ENCODE assay signal across 10 cellular contexts in genomic region chr9:110069326-110070248, GRCh38.
DNase-seq lines count a peak whose midpoint lies in the region; ATAC-seq, FAIRE-seq and TF ChIP-seq lines count a peak whose summit lies in the region.
"Had no signal": no experiment of that assay in that cellular context is flagged by ENCODE, and none has a peak within 500 bp of the region (broad histone marks: within the 10 kb centered on the region; RNA-seq: fewer than 3 reads in every experiment).

No MANE protein-coding gene starts in this region.

- no peaks in the 10 kb centered on the region for H4K20me1 ChIP-seq in fibroblast of lung (ENCODE audit: control insufficient read depth, extremely low read depth, insufficient read depth, low read length)

- peaks cover 38% of the 10 kb centered on the region for H3K36me3 ChIP-seq in SJSA1
- no peaks in the 10 kb centered on the region for H3K36me3 ChIP-seq in fibroblast of lung (ENCODE audit: control insufficient read depth, insufficient read depth, low read length)
- no peaks in the 10 kb centered on the region for H3K36me3 ChIP-seq in pancreas

- peak overlapping the region; percentile 72 to 88 (median 83) for H3K27ac Mint-ChIP-seq in CD14-positive monocyte
- no peak overlapping the region for H3K27ac Mint-ChIP-seq in activated T-helper 17 cell treated with anti-CD3 and anti-CD28 coated beads, Interleukin-2, amount 50 U/mL, for 72 hours

- H3K4me1 ChIP-seq in SJSA1 (replicated peaks) (peaks cover 38% of the 10 kb centered on the region), fibroblast of lung (ENCODE audit: control insufficient read depth, extremely low read depth, insufficient read depth, low read length) (peaks cover 28% of the 10 kb centered on the region), pancreas (peaks cover 0 to 3% (median 0%) of the 10 kb centered on the region in 3 donors)

- ATAC-seq in pancreas: peak in 3 of 4 donors; percentile 17 to 68 (median 43)
- ATAC-seq in GM19324 (IDR thresholded peaks at IDR 0.05; ENCODE audit: low FRiP score, unreplicated experiment): no peak
- ATAC-seq in activated T-helper 17 cell treated with anti-CD3 and anti-CD28 coated beads, Interleukin-2, amount 50 U/mL, for 72 hours (replicated peaks): no peak
- ATAC-seq in HG02623 (IDR thresholded peaks at IDR 0.05; ENCODE audit: unreplicated experiment): no peak

- no peak overlapping the region for H3K9ac ChIP-seq in fibroblast of lung (ENCODE audit: insufficient read depth, low read length)

- peaks cover 49% of the 10 kb centered on the region for H3K4me1 Mint-ChIP-seq in CD14-positive monocyte
- H3K4me1 Mint-ChIP-seq in activated T-helper 17 cell treated with anti-CD3 and anti-CD28 coated beads, Interleukin-2, amount 50 U/mL, for 72 hours: peaks cover 6% of the 10 kb centered on the region

- H3K9me3 ChIP-seq in SJSA1 (replicated peaks): no peaks in the 10 kb centered on the region
- no peaks in the 10 kb centered on the region for H3K9me3 ChIP-seq in fibroblast of lung (ENCODE audit: control insufficient read depth, insufficient read depth, low read depth, low read length)
- no peaks in the 10 kb centered on the region for H3K9me3 ChIP-seq in pancreas

- H3K4me3 ChIP-seq in SJSA1: no peak overlapping the region
- H3K4me3 ChIP-seq in fibroblast of lung (replicated peaks in 1 of 4; ENCODE audit: control extremely low read depth in 1 of 4, insufficient read depth in 1 of 4, low read depth in 3 of 4, low read length in 4 of 4): peak overlapping the region in 1 of 4 experiments; percentile 31
- no peak overlapping the region for H3K4me3 ChIP-seq in pancreas

- WGBS in pancreas, 2 donors: 65 to 67% methylated on average over 14 of the region's 14 CpGs

- peak overlapping the region; percentile 58 to 64 for H3K4me3 Mint-ChIP-seq in CD14-positive monocyte
- H3K4me3 Mint-ChIP-seq in activated T-helper 17 cell treated with anti-CD3 and anti-CD28 coated beads, Interleukin-2, amount 50 U/mL, for 72 hours: no peak overlapping the region

- FAIRE-seq in pancreas (lab: Jason Lieb, UNC): no peak

- peaks cover 0 to 1% (median 0%) of the 10 kb centered on the region in 7 donors for H3K9me3 Mint-ChIP-seq in CD14-positive monocyte
- no peaks in the 10 kb centered on the region for H3K9me3 Mint-ChIP-seq in activated T-helper 17 cell treated with anti-CD3 and anti-CD28 coated beads, Interleukin-2, amount 50 U/mL, for 72 hours

- intact Hi-C loops in CD14-positive monocyte (cut with micrococcal nuclease) (loop anchor here in 1 of 2 donors (10.0 kb wide), 1 partner anchor 185 kb away; the partner anchor contains the start of gene TXN), pancreas (cut with DNase I) (no loop called here)

- H3K27me3 ChIP-seq in SJSA1 (replicated peaks) (no peaks in the 10 kb centered on the region), fibroblast of lung (ENCODE audit: control insufficient read depth, insufficient read depth, low read length) (no peaks in the 10 kb centered on the region), pancreas (no peaks in the 10 kb centered on the region)

- H3K79me2 ChIP-seq in fibroblast of lung (ENCODE audit: control insufficient read depth, insufficient read depth, low read length): peaks cover 96% of the 10 kb centered on the region

- TF ChIP-seq CTCF in CD14-positive monocyte (IDR thresholded peaks at IDR 0.05): no peak
- TF ChIP-seq CTCF in fibroblast of lung (conservative IDR thresholded peaks at IDR 0.05 in 1 of 2, IDR thresholded peaks at IDR 0.05 in 1 of 2; ENCODE audit: low read depth in 1 of 2, low read length in 2 of 2): no peak
- no peak for TF ChIP-seq CTCF in pancreas (IDR thresholded peaks at IDR 0.05)

- H3K36me3 Mint-ChIP-seq in CD14-positive monocyte: peaks cover 0 to 3% of the 10 kb centered on the region in 2 donors
- H3K36me3 Mint-ChIP-seq in activated T-helper 17 cell treated with anti-CD3 and anti-CD28 coated beads, Interleukin-2, amount 50 U/mL, for 72 hours (ENCODE audit: low read depth): peaks cover 25% of the 10 kb centered on the region

- DNase-seq in CD14-positive monocyte (ENCODE audit: low spot score) (peak; percentile 87), SJSA1 (ENCODE audit: low read depth in 1 of 2, low spot score in 2 of 2) (peak in 1 of 2 experiments; percentile 50), fibroblast of lung (ENCODE audit: low read depth in 2 of 2) (peak; percentile 91 to 94), pancreas (peak in 1 of 6 donors; percentile 21)
- no peak for DNase-seq in activated T-cell treated with anti-CD3 and anti-CD28 coated beads, Interleukin-2, amount 50 U/mL, for 1 hour
- DNase-seq: DMS79, NCI-H524 treated with DMSO at 0.1 percent for 48 hours had no signal

- H3K4me2 ChIP-seq in fibroblast of lung (ENCODE audit: extremely low read depth, insufficient read depth, low read length): peak overlapping the region; percentile 27

- H3K27me3 Mint-ChIP-seq in CD14-positive monocyte (ENCODE audit: low read depth in 3 of 3): no peaks in the 10 kb centered on the region
- H3K27me3 Mint-ChIP-seq in activated T-helper 17 cell treated with anti-CD3 and anti-CD28 coated beads, Interleukin-2, amount 50 U/mL, for 72 hours: no peaks in the 10 kb centered on the region

- H2AFZ ChIP-seq in fibroblast of lung (ENCODE audit: low read length): no peak overlapping the region

- peak overlapping the region; percentile 43 for H3K27ac ChIP-seq in SJSA1
- peak overlapping the region; percentile 86 for H3K27ac ChIP-seq in fibroblast of lung (ENCODE audit: insufficient read depth, low read length)
- no peak overlapping the region for H3K27ac ChIP-seq in pancreas

Comparison
In these comparisons a context has a peak if more than half of its experiments do, and no peak if none do; other contexts are left out.
1. H3K27ac ChIP-seq: peak in SJSA1 (single experiment) and fibroblast of lung (single experiment); none in pancreas (0 of 4).
2. ATAC-seq: peak in pancreas (3 of 4); none in GM19324 (single experiment), activated T-helper 17 cell treated with anti-CD3 and anti-CD28 coated beads, Interleukin-2, amount 50 U/mL, for 72 hours (single experiment) and HG02623 (single experiment).